ENCODE assay signal across 21 cellular contexts in the genomic region with DNA sequence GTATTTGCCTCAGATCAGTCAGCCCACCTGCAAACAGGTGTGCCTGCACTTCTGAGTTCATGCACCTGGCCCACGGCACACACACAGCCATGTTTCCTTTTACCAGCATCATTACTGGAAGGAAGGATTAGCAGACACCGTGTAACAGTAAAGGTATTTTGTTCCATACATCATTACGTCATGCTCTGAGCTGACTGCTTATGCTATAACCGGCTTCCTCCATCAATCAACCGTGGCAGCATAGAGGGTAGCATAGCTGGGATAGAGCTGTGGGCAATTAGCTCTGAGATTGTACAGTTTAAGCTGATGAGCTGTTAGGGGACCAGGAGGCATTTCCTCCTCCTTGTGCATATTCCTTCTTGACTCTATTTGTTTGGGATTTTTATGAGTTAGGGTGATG.
A peak's percentile ranks its signal among the peaks of the same experiment; 100 is the strongest.
DNase-seq lines count a peak whose midpoint lies in the region; ATAC-seq and TF ChIP-seq lines count a peak whose summit lies in the region.
"Had no signal": no experiment of that assay in that cellular context is flagged by ENCODE, and none has a peak within 500 bp of the region (broad histone marks: within the 10 kb centered on the region; RNA-seq: fewer than 3 reads in every experiment).

No MANE protein-coding gene starts in this region.

- H3K27ac ChIP-seq in PC-3 (ENCODE audit: low read length) (no peak overlapping the region), smooth muscle cell (ENCODE audit: low read depth) (peak overlapping the region; percentile 2)
- H3K27ac ChIP-seq: epithelial cell of prostate, Peyer's patch, tibial nerve had no signal

- H3K4me2 ChIP-seq in PC-3 (ENCODE audit: low read length), result no peak overlapping the region
- H3K4me2 ChIP-seq in smooth muscle cell, result no peak overlapping the region

- BruUV-seq in PC-3 (replicated peaks; lab: Mats Ljungman, UMichigan), result no TSS peak

- H3K9ac ChIP-seq in PC-3 (ENCODE audit: low read length) (no peak overlapping the region), smooth muscle cell (ENCODE audit: low read depth) (no peak overlapping the region)

- no peaks in the 10 kb centered on the region for H3K9me2 ChIP-seq in PC-3 (replicated peaks; ENCODE audit: low read length)

- 59% methylated on average over 5 of the region's 5 CpGs for WGBS in smooth muscle cell (ENCODE audit: low lambda C conversion rate)

- H4K20me1 ChIP-seq in PC-3 (ENCODE audit: low read length) (no peaks in the 10 kb centered on the region), smooth muscle cell (ENCODE audit: low read depth) (no peaks in the 10 kb centered on the region)

- CTCF ChIA-PET in PC-3 (lab: Charles Lee), result no interaction called here

- no peak for TF ChIP-seq CTCF in PC-3 (conservative IDR thresholded peaks at IDR 0.05; ENCODE audit: low read depth, low read length)
- TF ChIP-seq CTCF in smooth muscle cell (IDR thresholded peaks at IDR 0.05; ENCODE audit: borderline replicate concordance, insufficient read depth, poor library complexity, severe bottlenecking), result no peak

- H3F3A ChIP-seq in PC-3 (ENCODE audit: low read length, unreplicated experiment) (no peaks in the 10 kb centered on the region), smooth muscle cell (ENCODE audit: low read depth) (no peaks in the 10 kb centered on the region)

- H3K27me3 ChIP-seq in PC-3 (ENCODE audit: low read length) (no peaks in the 10 kb centered on the region), smooth muscle cell (ENCODE audit: low read depth) (no peaks in the 10 kb centered on the region)
- H3K27me3 ChIP-seq: Peyer's patch, tibial nerve had no signal

- ATAC-seq in PC-3 (peak; percentile 15; the same call in 1 of the 2 replicates), HG03432 (IDR thresholded peaks at IDR 0.05; ENCODE audit: unreplicated experiment) (no peak)
- ATAC-seq: activated T-cell treated with anti-CD3 and anti-CD28 coated beads, Interleukin-2, amount 50 U/mL, for 4 hours; HCT116 had no signal

- H3K9me3 ChIP-seq in PC-3 (ENCODE audit: low read length) (no peaks in the 10 kb centered on the region), smooth muscle cell (replicated peaks; ENCODE audit: low read depth) (no peaks in the 10 kb centered on the region)
- H3K9me3 ChIP-seq: Peyer's patch, tibial nerve had no signal

- H3K4me1 ChIP-seq in PC-3 (ENCODE audit: insufficient read depth, low read length), result peaks cover 15% of the 10 kb centered on the region
- no peaks in the 10 kb centered on the region for H3K4me1 ChIP-seq in smooth muscle cell (ENCODE audit: low read depth)
- H3K4me1 ChIP-seq: Peyer's patch had no signal

- no peak overlapping the region for H3K4me3 ChIP-seq in PC-3 (ENCODE audit: low read length)
- no peak overlapping the region for H3K4me3 ChIP-seq in smooth muscle cell
- H3K4me3 ChIP-seq: Peyer's patch, tibial nerve had no signal

- POLR2A ChIA-PET in PC-3 (lab: Charles Lee; ENCODE audit: unreplicated experiment), result no interaction called here

- no peak overlapping the region for H2AFZ ChIP-seq in PC-3 (ENCODE audit: low read length)
- H2AFZ ChIP-seq in smooth muscle cell (ENCODE audit: low read depth), result no peak overlapping the region

- DNase-seq in NCI-H82 (lab: John Stamatoyannopoulos, UW) (peak; percentile 79), NCI-H82 treated with DMSO at 0.1 percent for 48 hours (lab: John Stamatoyannopoulos, UW; ENCODE audit: unreplicated experiment) (no peak), PC-3 (no peak), glomerular visceral epithelial cell (ENCODE audit: extremely low spot score) (peak; percentile 69), smooth muscle cell (lab: John Stamatoyannopoulos, UW; ENCODE audit: unreplicated experiment) (no peak), COLO829 (ENCODE audit: low spot score) (no peak), ecto neural progenitor cell (ENCODE audit: low spot score) (no peak)
- DNase-seq: activated CD4-positive, alpha-beta T cell treated with anti-CD3 and anti-CD28 coated beads, Interleukin-2, amount 50 U/mL, for 48 hours; activated naive CD4-positive, alpha-beta T cell treated with anti-CD3 and anti-CD28 coated beads, Interleukin-2, amount 50 U/mL, for 16 hours; activated T-cell treated with anti-CD3 and anti-CD28 coated beads, Interleukin-2, amount 50 U/mL, for 4 hours; CD4-positive, CD25-positive, alpha-beta regulatory T cell; mammary epithelial cell; NCI-H2081; NCI-H524 treated with DMSO at 0.1 percent for 48 hours; Peyer's patch; stimulated activated CD4-positive, alpha-beta T cell treated with anti-CD3 and anti-CD28 coated beads, Interleukin-15, amount 100 ng/mL, for 24 hours; stimulated activated naive CD4-positive, alpha-beta T cell had no signal

- intact Hi-C loops in PC-3 (cut with micrococcal nuclease), result no loop called here

- H3K79me2 ChIP-seq in PC-3 (ENCODE audit: low read length), result no peaks in the 10 kb centered on the region
- no peaks in the 10 kb centered on the region for H3K79me2 ChIP-seq in smooth muscle cell (ENCODE audit: low read depth)

- H3K36me3 ChIP-seq in PC-3 (ENCODE audit: low read depth, low read length) (no peaks in the 10 kb centered on the region), smooth muscle cell (ENCODE audit: low read depth) (no peaks in the 10 kb centered on the region)
- H3K36me3 ChIP-seq: Peyer's patch, tibial nerve had no signal

Comparison
In these comparisons a context has a peak if more than half of its experiments do, and no peak if none do; other contexts are left out.
1. DNase-seq: peak in NCI-H82 (single experiment) and glomerular visceral epithelial cell (single experiment); none in NCI-H82 treated with DMSO at 0.1 percent for 48 hours (single experiment), PC-3 (single experiment), smooth muscle cell (single experiment), COLO829 (single experiment) and ecto neural progenitor cell (single experiment).